ENCODE assay signal across 8 cellular contexts in genomic region chr14:90397401-90398314, GRCh38. TPM values are rescaled to one million over a fixed set of nuclear protein-coding genes. Genes with fewer than 3 reads are reported as not detected.
DNase-seq lines count a peak whose midpoint lies in the region; ATAC-seq, FAIRE-seq and TF ChIP-seq lines count a peak whose summit lies in the region.

No MANE protein-coding gene starts in this region.

- ATAC-seq in lung (ENCODE audit: insufficient read depth, low FRiP score) = peak; percentile 55

- H3K36me3 ChIP-seq in lung (ENCODE audit: control insufficient read depth in 2 of 2, insufficient read depth in 2 of 2, low read length in 2 of 2) = peaks cover 16 to 25% of the 10 kb centered on the region in 2 donors

- peak overlapping the region; percentile 81 for H3K27ac Mint-ChIP-seq in HFFc6

- H3K4me3 ChIP-seq in lung = peak overlapping the region; percentile 95

- no peak for FAIRE-seq in GM12892 (lab: Jason Lieb, UNC)

- peaks cover 26% of the 10 kb centered on the region for H3K36me3 Mint-ChIP-seq in HFFc6 (ENCODE audit: low read depth)

- peak overlapping the region; percentile 80 to 97 for H3K27ac ChIP-seq in lung (ENCODE audit: low read depth in 1 of 2, low read length in 1 of 2)

- 0 to 1% methylated on average over 28 to 85 of the region's 91 CpGs for WGBS in lung, 2 donors

- H3K9me3 Mint-ChIP-seq in HFFc6 = no peaks in the 10 kb centered on the region

- H3K27me3 ChIP-seq in lung (ENCODE audit: control insufficient read depth, insufficient read depth) = no peaks in the 10 kb centered on the region

- DNase-seq in GM12892 (ENCODE audit: insufficient read length) (peak; percentile 47), HFFc6 (peak; percentile 37), NCI-H1105 treated with DMSO at 0.1 percent for 48 hours (lab: John Stamatoyannopoulos, UW) (peak; percentile 60), ecto neural progenitor cell (ENCODE audit: low spot score) (peak; percentile 80), lung (ENCODE audit: low spot score) (peak; percentile 66), OCI-M2 (lab: John Stamatoyannopoulos, UW; ENCODE audit: unreplicated experiment) (no peak)
- peak; percentile 62 to 70 for DNase-seq in activated CD4-positive, alpha-beta T cell treated with anti-CD3 and anti-CD28 coated beads, Interleukin-2, amount 50 U/mL, for 48 hours
- peak; percentile 35 to 53 (median 45) for DNase-seq in stimulated activated CD4-positive, alpha-beta T cell treated with anti-CD3 and anti-CD28 coated beads, TNF-alpha, amount 100 ng/mL, for 48 hours (ENCODE audit: low read depth in 3 of 3)

- peak; percentile 27; the same call in 1 of the 2 replicates for TF ChIP-seq CTCF in HFFc6 (IDR thresholded peaks at IDR 0.05)
- no peak for TF ChIP-seq CTCF in lung (IDR thresholded peaks at IDR 0.05; ENCODE audit: control extremely low read depth, extremely low read depth)

- H3K27me3 Mint-ChIP-seq in HFFc6 (ENCODE audit: insufficient read depth) = peaks cover 4% of the 10 kb centered on the region; the same call in 1 of the 2 replicates

- peaks cover 2 to 21% of the 10 kb centered on the region in 2 donors for H3K4me1 ChIP-seq in lung (ENCODE audit: control insufficient read depth in 2 of 2, insufficient read depth in 2 of 2, low read length in 2 of 2)

- H3K4me3 Mint-ChIP-seq in HFFc6 = peak overlapping the region; percentile 97

- H3K9me3 ChIP-seq in lung (ENCODE audit: control insufficient read depth in 2 of 2, insufficient read depth in 1 of 2, low read length in 1 of 2) = no peaks in the 10 kb centered on the region

- TF ChIP-seq POLR2A in GM12892 (IDR thresholded peaks at IDR 0.05; ENCODE audit: low read depth, low read length) = no peak

- peaks cover 44% of the 10 kb centered on the region for H3K4me1 Mint-ChIP-seq in HFFc6 (ENCODE audit: low read depth)

RNA-seq across cellular contexts. Expression of gene CALM1, which starts 0.8 kb away (rescaled TPM):
- polyA plus RNA-seq in GM12892 (2012; ENCODE audit: missing spikeins) = 180 TPM
- 100 to 1,000 TPM; 333 to 429 (median 403) TPM for total RNA-seq in HFFc6 (2021; fragmentation: NEBNext Ultra II Directional; extraction: Animal tissue kit (Norgen Biotek cat#: 25700))
- total RNA-seq in lung = 100 to 1,000 TPM; 476 to 543 TPM
- 100 to 1,000 TPM; 364 to 480 TPM for polyA plus RNA-seq in lung
